ENCODE assay signal across 8 cellular contexts in genomic region chr7:72493850-72494661, GRCh38.
DNase-seq lines count a peak whose midpoint lies in the region; ATAC-seq and TF ChIP-seq lines count a peak whose summit lies in the region.

No MANE protein-coding gene starts in this region.

- H3K27ac ChIP-seq in SK-N-MC, result no peak overlapping the region

- no peak for ATAC-seq in GM21529 (IDR thresholded peaks at IDR 0.05; ENCODE audit: unreplicated experiment)

- H3K9me3 ChIP-seq in SK-N-MC (ENCODE audit: low read depth, low read length), result 0 out of 2 replicates have a peak, but pooled peaks cover 3% of the 10 kb centered on the region

- H3K4me3 ChIP-seq in SK-N-MC, result no peak overlapping the region

- TF ChIP-seq CTCF in LNCAP (IDR thresholded peaks at IDR 0.05), result peak; percentile 87

- H3K36me3 ChIP-seq in SK-N-MC (ENCODE audit: insufficient read depth, low read length), result no peaks in the 10 kb centered on the region

- peak; percentile 38 for DNase-seq in SIG-M5 treated with dmso at 0.1 percent for 504 hours (lab: John Stamatoyannopoulos, UW; ENCODE audit: unreplicated experiment)
- no peak for DNase-seq in SIG-M5 (lab: John Stamatoyannopoulos, UW)
- DNase-seq in SK-N-MC (ENCODE audit: low read depth, low spot score), result peak; percentile 42
- peak; percentile 77 for DNase-seq in astrocyte of the hippocampus (ENCODE audit: low read depth, low spot score)
- peak; percentile 48 for DNase-seq in iPS DF 19.7 (ENCODE audit: low read depth, low spot score)
- DNase-seq in stimulated activated CD4-positive, alpha-beta T cell treated with anti-CD3 and anti-CD28 coated beads, Interleukin-15, amount 100 ng/mL, for 48 hours (ENCODE audit: low read depth in 2 of 2), result peak; percentile 10 to 30

- H3K9ac ChIP-seq in SK-N-MC (ENCODE audit: insufficient read length), result no peak overlapping the region
